ENCODE assay signal across 9 cellular contexts in genomic region chr17:44004761-44005526, GRCh38. TPM values are rescaled to one million over a fixed set of nuclear protein-coding genes. Genes with fewer than 3 reads are reported as not detected.
A peak's percentile ranks its signal among the peaks of the same experiment; 100 is the strongest.
DNase-seq lines count a peak whose midpoint lies in the region; ATAC-seq, FAIRE-seq and TF ChIP-seq lines count a peak whose summit lies in the region.
"Had no signal": no experiment of that assay in that cellular context is flagged by ENCODE, and none has a peak within 500 bp of the region (broad histone marks: within the 10 kb centered on the region; RNA-seq: fewer than 3 reads in every experiment).

No MANE protein-coding gene starts in this region.

- DNase-seq in NCI-H748 (lab: John Stamatoyannopoulos, UW; ENCODE audit: unreplicated experiment), result peak; percentile 68
- no peak for DNase-seq in NCI-H748 treated with DMSO at 0.1 percent for 48 hours (lab: John Stamatoyannopoulos, UW)
- DNase-seq in astrocyte (ENCODE audit: low read depth), result no peak
- peak; percentile 62 for DNase-seq in left colon
- DNase-seq in stimulated activated naive CD4-positive, alpha-beta T cell treated with Interleukin-2 at 50 U/mL for 16 hours (lab: John Stamatoyannopoulos, UW), result peak; percentile 2
- no peak for DNase-seq in NCI-H526 treated with DMSO at 0.1 percent for 48 hours (lab: John Stamatoyannopoulos, UW)
- DNase-seq in occipital lobe (lab: John Stamatoyannopoulos, UW), result no peak

- peaks cover 13% of the 10 kb centered on the region for H4K20me1 ChIP-seq in astrocyte (ENCODE audit: insufficient read depth, low read length)

- H3K27me3 ChIP-seq in astrocyte (ENCODE audit: insufficient read depth, low read length), result peaks cover 19% of the 10 kb centered on the region

- intact Hi-C loops in left colon (cut with DNase I, micrococcal nuclease), result no loop called here

- peaks cover 34% of the 10 kb centered on the region for H3K4me1 ChIP-seq in astrocyte (ENCODE audit: insufficient read depth, low read length)

- H3K27ac ChIP-seq in astrocyte (ENCODE audit: low read depth, low read length), result no peak overlapping the region

- peak overlapping the region; percentile 96 for H3K4me2 ChIP-seq in astrocyte (ENCODE audit: low read length)

- no peaks in the 10 kb centered on the region for H3K9me3 ChIP-seq in astrocyte (ENCODE audit: insufficient read depth, low read depth, low read length)

- H3K4me3 ChIP-seq in astrocyte (ENCODE audit: insufficient read depth, low read depth, low read length), result no peak overlapping the region

- no peak overlapping the region for H3K9ac ChIP-seq in astrocyte (ENCODE audit: low read length)

- peaks cover 7% of the 10 kb centered on the region for H3K4me1 Mint-ChIP-seq in astrocyte (ENCODE audit: low read depth, unreplicated experiment)

- no peaks in the 10 kb centered on the region for H3K36me3 ChIP-seq in astrocyte (ENCODE audit: insufficient read depth, low read length)

- no peak for TF ChIP-seq CTCF in astrocyte (IDR thresholded peaks at IDR 0.05; ENCODE audit: insufficient read depth, low read depth, low read length)

- no peak overlapping the region for H3K4me3 Mint-ChIP-seq in astrocyte (ENCODE audit: unreplicated experiment)

- H3K9me3 Mint-ChIP-seq in astrocyte (ENCODE audit: unreplicated experiment), result peaks cover 4% of the 10 kb centered on the region

- H3K27ac Mint-ChIP-seq in astrocyte (ENCODE audit: unreplicated experiment), result no peak overlapping the region

- H3K36me3 Mint-ChIP-seq in astrocyte (ENCODE audit: low read depth, unreplicated experiment), result peaks cover 3% of the 10 kb centered on the region

- no peaks in the 10 kb centered on the region for H3K79me2 ChIP-seq in astrocyte (ENCODE audit: insufficient read depth, low read length)

- peak; percentile 45 for ATAC-seq in left colon
- ATAC-seq in HG03460 (IDR thresholded peaks at IDR 0.05; ENCODE audit: unreplicated experiment), result no peak

- FAIRE-seq in astrocyte (lab: Jason Lieb, UNC), result no peak

- peaks cover 15% of the 10 kb centered on the region for H3K27me3 Mint-ChIP-seq in astrocyte (ENCODE audit: low read depth, unreplicated experiment)

- H2AFZ ChIP-seq in astrocyte (ENCODE audit: low read depth, low read length), result peak overlapping the region; percentile 71

RNA-seq across cellular contexts. Expression of gene NAGS, which starts 0.5 kb away (rescaled TPM):
- total RNA-seq in astrocyte (0.91 and 1.0 TPM in 2 replicates), left colon (10 to 100 TPM in 1 of 2 donors, 1 to 10 TPM in 1; 9.2 to 13.8 TPM), occipital lobe (0.78 TPM)

RNA-seq across cellular contexts. Expression of gene TMEM101, which starts 9.8 kb away (rescaled TPM):
- total RNA-seq in astrocyte (17.1 and 21.8 TPM in 2 replicates), left colon (10 to 100 TPM; 25.9 to 30.4 TPM), occipital lobe (36.3 TPM)

RNA-seq across cellular contexts. Expression of gene PYY, which starts 51.2 kb away (rescaled TPM):
- total RNA-seq in astrocyte (not detected in 2 replicates), left colon (10 to 100 TPM; 61.2 to 79.7 TPM), occipital lobe (not detected)
- total RNA-seq: dermis microvascular lymphatic vessel endothelial cell had no signal

Comparison
In these comparisons a context has a peak if more than half of its experiments do, and no peak if none do; other contexts are left out.
1. DNase-seq: peak in NCI-H748 (single experiment), left colon (2 of 2) and stimulated activated naive CD4-positive, alpha-beta T cell treated with Interleukin-2 at 50 U/mL for 16 hours (single experiment); none in NCI-H748 treated with DMSO at 0.1 percent for 48 hours (single experiment), astrocyte (single experiment), NCI-H526 treated with DMSO at 0.1 percent for 48 hours (single experiment) and occipital lobe (single experiment).
2. RNA of gene PYY, which starts 51.2 kb away (total RNA-seq): 61.2 to 79.7 TPM in left colon; not detected in astrocyte and not detected in occipital lobe (single experiment); every median in the first group is over 10 times any median in the second.